12 cellular contexts compared by ENCODE assay signal in genomic region chrX:23797371-23798128, GRCh38. TPM values are rescaled to one million over a fixed set of nuclear protein-coding genes. Genes with fewer than 3 reads are reported as not detected.
DNase-seq lines count a peak whose midpoint lies in the region; ATAC-seq, FAIRE-seq and TF ChIP-seq lines count a peak whose summit lies in the region.
"Had no signal": no experiment of that assay in that cellular context is flagged by ENCODE, and none has a peak within 500 bp of the region (broad histone marks: within the 10 kb centered on the region; RNA-seq: fewer than 3 reads in every experiment).

No MANE protein-coding gene starts in this region.

- no peaks in the 10 kb centered on the region for H3K9me3 ChIP-seq in trophoblast cell (ENCODE audit: insufficient read depth, low read depth, low read length)
- H3K9me3 ChIP-seq: vagina had no signal

- DNase-seq in NCI-H2029 treated with DMSO at 0.1 percent for 48 hours (lab: John Stamatoyannopoulos, UW) (peak; percentile 31), epithelial cell of esophagus (ENCODE audit: low read depth) (peak; percentile 79), trophoblast cell (peak; percentile 49 to 76), RKO (ENCODE audit: low spot score) (no peak)
- DNase-seq in central memory CD4-positive, alpha-beta T cell: no peak
- DNase-seq: activated gamma-delta T cell; DMS 273 treated with DMSO at 0.1 percent for 48 hours; effector CD4-positive, alpha-beta T cell; HCEC 1CT had no signal

- no peak for ATAC-seq in GM21515 (IDR thresholded peaks at IDR 0.05; ENCODE audit: unreplicated experiment)

- no peak overlapping the region for H4K8ac ChIP-seq in trophoblast cell (ENCODE audit: low read depth, low read length)

- H3K4me2 ChIP-seq in trophoblast cell (ENCODE audit: low read length): no peak overlapping the region

- H2AK5ac ChIP-seq in trophoblast cell (ENCODE audit: low read length): no peak overlapping the region

- no peak overlapping the region for H4K12ac ChIP-seq in trophoblast cell (ENCODE audit: low read depth, low read length)

- peak; percentile 98 for FAIRE-seq in G401.6 (lab: Jason Lieb, UNC)

- H3K9ac ChIP-seq in trophoblast cell (ENCODE audit: low read length): no peak overlapping the region

- H2BK5ac ChIP-seq in trophoblast cell (ENCODE audit: low read depth, low read length, poor library complexity): no peak overlapping the region

- H3K23ac ChIP-seq in trophoblast cell (ENCODE audit: low read length): no peak overlapping the region

- peaks cover 3 to 5% of the 10 kb centered on the region in 2 experiments for H3K4me1 ChIP-seq in trophoblast cell (ENCODE audit: control insufficient read depth in 1 of 2, insufficient read depth in 2 of 2, low read length in 2 of 2)
- H3K4me1 ChIP-seq: vagina had no signal

- H2AFZ ChIP-seq in trophoblast cell (ENCODE audit: insufficient read depth, low read length, poor library complexity): no peak overlapping the region

- H2BK120ac ChIP-seq in trophoblast cell (ENCODE audit: insufficient read depth, low read length, poor library complexity): no peak overlapping the region

- peak overlapping the region; percentile 27 for H3K27ac ChIP-seq in trophoblast cell (ENCODE audit: low read depth, low read length)
- H3K27ac ChIP-seq: vagina had no signal

- no peak overlapping the region for H3K4ac ChIP-seq in trophoblast cell (ENCODE audit: low read depth, low read length)

- no CpG with 5 or more reads among the region's 12 CpGs for WGBS in trophoblast cell (ENCODE audit: extremely low coverage, insufficient coverage, insufficient read length)

- H3K27me3 ChIP-seq in trophoblast cell (ENCODE audit: insufficient read depth, low read length): no peaks in the 10 kb centered on the region
- H3K27me3 ChIP-seq: vagina had no signal

- no peak overlapping the region for H3K14ac ChIP-seq in trophoblast cell (ENCODE audit: low read length)

- H3K4me3 ChIP-seq in epithelial cell of esophagus (ENCODE audit: low read length) (no peak overlapping the region), trophoblast cell (ENCODE audit: low read depth, low read length) (no peak overlapping the region)
- H3K4me3 ChIP-seq: vagina had no signal

- no peak overlapping the region for H2BK12ac ChIP-seq in trophoblast cell (ENCODE audit: low read length)

- peak; percentile 12 for TF ChIP-seq CTCF in epithelial cell of esophagus (IDR thresholded peaks at IDR 0.05; ENCODE audit: insufficient read depth, low read depth, low read length, missing control alignments)

- no peaks in the 10 kb centered on the region for H3K79me2 ChIP-seq in trophoblast cell (ENCODE audit: control insufficient read depth, insufficient read depth, low read length, poor library complexity)

- H3K79me1 ChIP-seq in trophoblast cell (ENCODE audit: low read length): no peaks in the 10 kb centered on the region

- H4K91ac ChIP-seq in trophoblast cell (ENCODE audit: low read depth, low read length): no peak overlapping the region

- H3K18ac ChIP-seq in trophoblast cell (ENCODE audit: low read length): no peak overlapping the region

- H3K36me3 ChIP-seq in trophoblast cell (ENCODE audit: control insufficient read depth in 1 of 2, insufficient read depth in 2 of 2, low read length in 2 of 2): no peaks in the 10 kb centered on the region
- H3K36me3 ChIP-seq: vagina had no signal

RNA-seq across cellular contexts. Expression of gene SAT1, which starts 14.6 kb away (rescaled TPM):
- 142 and 148 TPM in 2 replicates for polyA plus RNA-seq in trophoblast cell (2013)

RNA-seq across cellular contexts. Expression of gene ACOT9, which starts 54.5 kb away (rescaled TPM):
- 31.6 and 32.5 TPM in 2 replicates for polyA plus RNA-seq in trophoblast cell (2013)

Comparison
In these comparisons a context has a peak if more than half of its experiments do, and no peak if none do; other contexts are left out.
1. DNase-seq: peak in NCI-H2029 treated with DMSO at 0.1 percent for 48 hours (single experiment), epithelial cell of esophagus (single experiment) and trophoblast cell (2 of 2); none in RKO (single experiment) and central memory CD4-positive, alpha-beta T cell (single experiment).